ENCODE assay signal across 9 cellular contexts in the genomic region with DNA sequence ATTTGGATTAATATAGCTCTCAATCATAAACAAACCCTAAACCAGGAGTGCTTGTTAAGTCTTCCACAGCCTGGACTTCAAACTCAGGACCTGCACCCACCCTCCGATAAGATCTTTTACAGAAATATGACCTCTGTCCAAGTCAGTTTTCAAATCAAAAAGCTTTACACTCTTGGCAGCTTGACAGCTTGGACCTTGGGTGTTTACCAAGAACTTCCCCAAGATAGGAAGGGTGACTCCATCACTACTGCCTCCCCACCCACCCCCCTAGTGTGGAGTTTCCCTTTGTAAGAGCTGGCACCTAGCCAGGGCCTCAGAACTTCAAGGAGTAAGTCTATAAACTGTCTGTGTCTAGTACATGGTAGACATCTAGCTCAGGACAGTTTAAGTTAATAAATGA. TPM values are rescaled to one million over a fixed set of nuclear protein-coding genes. Genes with fewer than 3 reads are reported as not detected.
A peak's percentile ranks its signal among the peaks of the same experiment; 100 is the strongest.
DNase-seq lines count a peak whose midpoint lies in the region; ATAC-seq and TF ChIP-seq lines count a peak whose summit lies in the region.
"Had no signal": no experiment of that assay in that cellular context is flagged by ENCODE, and none has a peak within 500 bp of the region (broad histone marks: within the 10 kb centered on the region; RNA-seq: fewer than 3 reads in every experiment).

No MANE protein-coding gene starts in this region.

- peaks cover 51% of the 10 kb centered on the region for H3K4me1 Mint-ChIP-seq in neural progenitor cell

- H3K27ac Mint-ChIP-seq in neural progenitor cell, result no peak overlapping the region

- in situ Hi-C loops in gastrocnemius medialis (cut with MboI; ENCODE audit: low sequenced_read_pairs in 4 of 4), result no loop called here

- peak; percentile 49 for DNase-seq in H4 (ENCODE audit: low spot score)
- DNase-seq in Right ventricle myocardium inferior (ENCODE audit: missing footprints), result peak; percentile 77
- DNase-seq in gastrocnemius medialis, result peak; percentile 34 to 41
- DNase-seq in NCI-H2029 treated with DMSO at 0.1 percent for 48 hours (lab: John Stamatoyannopoulos, UW), result no peak
- DNase-seq in SHP77 treated with DMSO at 0.1 percent for 48 hours (lab: John Stamatoyannopoulos, UW), result no peak
- DNase-seq in neural progenitor cell (ENCODE audit: low spot score), result no peak
- DNase-seq: activated T-cell treated with anti-CD3 and anti-CD28 coated beads, Interleukin-2, amount 50 U/mL, for 48 hours had no signal

- TF ChIP-seq CTCF in VCaP (conservative IDR thresholded peaks at IDR 0.05) (no peak), gastrocnemius medialis (IDR thresholded peaks at IDR 0.05 in 4 of 5, conservative IDR thresholded peaks at IDR 0.05 in 1 of 5) (no peak), neural progenitor cell (IDR thresholded peaks at IDR 0.05) (no peak)

- no peaks in the 10 kb centered on the region for H3K27me3 ChIP-seq in gastrocnemius medialis
- H3K27me3 ChIP-seq in neural progenitor cell, result no peaks in the 10 kb centered on the region

- H3K4me1 ChIP-seq in gastrocnemius medialis (peaks cover 30 to 67% of the 10 kb centered on the region in 2 donors), neural progenitor cell (peaks cover 18% of the 10 kb centered on the region)

- peaks cover 21% of the 10 kb centered on the region for H4K20me1 ChIP-seq in neural progenitor cell (ENCODE audit: low read depth)

- no peak for TF ChIP-seq POLR2A in gastrocnemius medialis (IDR thresholded peaks at IDR 0.05)

- peak; percentile 42 for ATAC-seq in Right ventricle myocardium inferior
- peak in 1 of 2 donors; percentile 15 for ATAC-seq in gastrocnemius medialis
- no peak for ATAC-seq in GM19395 (IDR thresholded peaks at IDR 0.05; ENCODE audit: unreplicated experiment)

- H3K79me2 ChIP-seq in neural progenitor cell (ENCODE audit: low read depth), result peaks cover 16% of the 10 kb centered on the region

- no peaks in the 10 kb centered on the region for H3K9me3 Mint-ChIP-seq in neural progenitor cell

- H3K4me2 ChIP-seq in neural progenitor cell, result no peak overlapping the region

- no peak overlapping the region for H2AFZ ChIP-seq in neural progenitor cell (replicated peaks)

- H3K36me3 Mint-ChIP-seq in neural progenitor cell, result peaks cover 39% of the 10 kb centered on the region

- intact Hi-C loops in Right ventricle myocardium inferior (cut with DNase I), result no loop called here
- intact Hi-C loops in gastrocnemius medialis (cut with DNase I; ENCODE audit: low total_unique reads), result no loop called here

- H3K4me3 Mint-ChIP-seq in neural progenitor cell, result no peak overlapping the region

- H3K9ac ChIP-seq in neural progenitor cell, result no peak overlapping the region

- H3K4me3 ChIP-seq in gastrocnemius medialis (no peak overlapping the region), neural progenitor cell (no peak overlapping the region)

- peaks cover 5% of the 10 kb centered on the region for H3K27me3 Mint-ChIP-seq in neural progenitor cell (ENCODE audit: insufficient read depth, low read depth)

- H3K9me3 ChIP-seq in gastrocnemius medialis (no peaks in the 10 kb centered on the region), neural progenitor cell (ENCODE audit: low read depth) (no peaks in the 10 kb centered on the region)

- H3K27ac ChIP-seq in VCaP (peak overlapping the region; percentile 26), gastrocnemius medialis (peak overlapping the region in 3 of 4 donors; percentile 45 to 64 (median 45)), neural progenitor cell (no peak overlapping the region)

- H3F3A ChIP-seq in neural progenitor cell (ENCODE audit: low read depth), result peaks cover 7% of the 10 kb centered on the region

- H3K36me3 ChIP-seq in gastrocnemius medialis (no peaks in the 10 kb centered on the region), neural progenitor cell (no peaks in the 10 kb centered on the region)

RNA-seq across cellular contexts. Expression of a gene that starts 9.6 kb away (rescaled TPM):
- 21.8 and 23.7 TPM in 2 replicates for total RNA-seq in H4 (2014; rRNA removed; shearing (Covaris generic))
- total RNA-seq in Right ventricle myocardium inferior (17.8 TPM), gastrocnemius medialis (10 to 100 TPM; 17.1 to 25.0 (median 22.9) TPM), neural progenitor cell (ENCODE audit: low replicate concordance) (11.7 and 12.4 TPM in 2 replicates)

Comparison
In these comparisons a context has a peak if more than half of its experiments do, and no peak if none do; other contexts are left out.
1. DNase-seq: peak in H4 (single experiment), Right ventricle myocardium inferior (single experiment) and gastrocnemius medialis (2 of 2); none in NCI-H2029 treated with DMSO at 0.1 percent for 48 hours (single experiment), SHP77 treated with DMSO at 0.1 percent for 48 hours (single experiment) and neural progenitor cell (single experiment).